Comparison of ENCODE assay signal across 1 cellular context in the genomic region with DNA sequence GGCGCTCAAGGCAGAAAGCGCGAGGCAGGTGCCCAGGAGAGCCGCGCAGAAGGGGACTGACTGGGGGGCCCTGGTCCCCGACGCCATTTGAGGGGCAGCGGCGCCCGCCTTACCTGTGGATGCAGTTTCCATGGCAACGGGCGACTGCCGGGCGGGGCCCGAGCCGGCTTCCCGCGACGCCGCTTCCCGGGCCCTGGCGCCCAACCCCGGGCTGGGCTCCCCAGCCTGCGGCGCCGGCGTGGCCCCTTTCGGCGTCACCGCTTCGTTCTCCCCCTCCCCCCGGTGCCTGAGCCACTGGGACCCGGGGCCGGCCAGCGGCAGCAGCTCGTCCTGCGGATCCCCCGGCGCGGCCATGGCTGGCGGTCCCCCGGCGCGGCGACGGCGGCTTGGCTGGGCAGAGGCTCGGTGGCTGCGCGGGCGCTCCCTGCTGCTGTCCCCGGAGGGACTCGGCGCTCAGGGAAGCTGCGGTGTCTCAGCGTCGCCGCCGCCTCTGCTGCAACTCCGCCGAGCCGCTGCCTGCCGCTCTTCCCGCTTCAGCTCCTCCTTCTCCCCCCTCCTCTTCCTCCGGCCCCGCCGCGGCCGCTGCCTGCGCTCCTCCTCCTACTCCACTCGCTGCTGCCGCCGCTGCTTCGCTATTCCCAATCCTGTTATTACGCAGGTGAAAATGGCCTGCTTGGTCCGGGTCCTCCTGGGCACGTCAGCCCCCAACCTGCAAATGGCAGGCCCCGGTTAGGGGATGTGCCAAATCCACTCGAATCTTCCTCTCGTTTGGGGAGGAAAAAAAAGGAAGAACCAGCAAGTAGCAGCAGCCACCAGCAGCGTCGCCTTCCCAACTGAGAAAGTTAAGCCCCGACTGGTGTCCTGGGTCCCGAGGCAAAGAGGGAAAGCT.
TF ChIP-seq lines count a peak whose summit lies in the region.

A gene with protein sequence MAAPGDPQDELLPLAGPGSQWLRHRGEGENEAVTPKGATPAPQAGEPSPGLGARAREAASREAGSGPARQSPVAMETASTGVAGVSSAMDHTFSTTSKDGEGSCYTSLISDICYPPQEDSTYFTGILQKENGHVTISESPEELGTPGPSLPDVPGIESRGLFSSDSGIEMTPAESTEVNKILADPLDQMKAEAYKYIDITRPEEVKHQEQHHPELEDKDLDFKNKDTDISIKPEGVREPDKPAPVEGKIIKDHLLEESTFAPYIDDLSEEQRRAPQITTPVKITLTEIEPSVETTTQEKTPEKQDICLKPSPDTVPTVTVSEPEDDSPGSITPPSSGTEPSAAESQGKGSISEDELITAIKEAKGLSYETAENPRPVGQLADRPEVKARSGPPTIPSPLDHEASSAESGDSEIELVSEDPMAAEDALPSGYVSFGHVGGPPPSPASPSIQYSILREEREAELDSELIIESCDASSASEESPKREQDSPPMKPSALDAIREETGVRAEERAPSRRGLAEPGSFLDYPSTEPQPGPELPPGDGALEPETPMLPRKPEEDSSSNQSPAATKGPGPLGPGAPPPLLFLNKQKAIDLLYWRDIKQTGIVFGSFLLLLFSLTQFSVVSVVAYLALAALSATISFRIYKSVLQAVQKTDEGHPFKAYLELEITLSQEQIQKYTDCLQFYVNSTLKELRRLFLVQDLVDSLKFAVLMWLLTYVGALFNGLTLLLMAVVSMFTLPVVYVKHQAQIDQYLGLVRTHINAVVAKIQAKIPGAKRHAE (minus strand): TSS at position 500 of the 889 bp plus-strand sequence. CDS start 146 bp downstream, at position 354.

TF ChIP-seq in HEK293T, 16 proteins besides CTCF, POLR2A, EP300 and RAD21 (continued from another document):
- TF ChIP-seq FOXA1 (IDR thresholded peaks at IDR 0.05) (no peak), SP1 (IDR thresholded peaks at IDR 0.05) (no peak)
TF ChIP-seq in HEK293T: peak in this region for 0.
